Comparison of ENCODE assay signal across 8 cellular contexts in the genomic region with DNA sequence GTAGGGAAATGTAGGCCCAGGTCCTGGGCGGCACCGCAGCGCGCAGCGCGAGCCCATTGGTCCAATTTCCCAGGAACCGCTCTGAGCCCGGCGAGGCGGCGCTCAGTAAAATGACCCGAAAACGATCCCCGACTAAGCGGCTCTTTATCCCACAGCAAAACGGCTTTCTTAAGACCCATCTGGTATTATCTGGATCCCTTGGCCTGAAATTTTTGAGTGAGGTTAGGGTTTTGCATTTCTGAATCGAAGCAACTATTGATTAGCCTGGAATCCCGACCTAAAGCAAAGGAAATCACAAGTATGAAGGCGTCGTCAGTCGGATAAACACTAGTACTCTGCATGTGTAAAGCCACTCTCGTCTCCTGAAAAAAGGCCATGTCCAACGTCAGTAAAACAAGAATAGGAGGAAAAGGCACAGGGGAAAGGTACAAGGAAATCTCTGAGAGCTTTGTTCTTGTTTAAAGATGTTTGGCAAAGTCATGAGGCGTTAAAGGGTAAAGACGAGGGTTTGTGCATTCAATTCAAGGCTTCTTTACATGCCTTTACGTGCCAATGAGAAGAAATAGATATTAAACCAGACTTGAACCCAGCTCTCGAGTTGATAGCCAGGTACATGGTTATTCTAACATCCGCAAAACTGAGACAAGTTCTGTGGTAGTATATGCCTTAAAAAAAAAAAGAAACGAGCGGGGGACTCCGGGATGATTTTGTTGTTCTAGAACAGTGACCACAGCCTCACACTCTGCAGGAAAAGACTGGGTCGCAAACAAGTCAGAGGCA. TPM values are rescaled to one million over a fixed set of nuclear protein-coding genes. Genes with fewer than 3 reads are reported as not detected.
DNase-seq lines count a peak whose midpoint lies in the region; ATAC-seq and TF ChIP-seq lines count a peak whose summit lies in the region.

No MANE protein-coding gene starts in this region.

- TF ChIP-seq EP300 in esophagus muscularis mucosa (IDR thresholded peaks at IDR 0.05) = no peak

- ATAC-seq in activated CD4-positive, alpha-beta T cell treated with anti-CD3 and anti-CD28 coated beads for 36 hours = no peak
- ATAC-seq in RWPE2 (ENCODE audit: low read depth) = peak; percentile 68; the same call in 2 of the 3 replicates
- ATAC-seq in GM21367 (IDR thresholded peaks at IDR 0.05; ENCODE audit: unreplicated experiment) = no peak

- POLR2A ChIA-PET in activated CD4-positive, alpha-beta T cell treated with anti-CD3 and anti-CD28 coated beads for 36 hours (lab: Charles Lee) = interaction anchor here (0.6 to 2.8 kb wide), 13 partner anchors 8 to 1080 kb away, joined by 3 to 68 read pairs (median 4); a partner anchor contains a TSS

- no peak for DNase-seq in activated CD4-positive, alpha-beta T cell treated with anti-CD3 and anti-CD28 coated beads for 36 hours
- DNase-seq in activated CD4-positive, alpha-beta T cell treated with anti-CD3 and anti-CD28 coated beads, Interleukin-2, amount 50 U/mL, for 4 hours = no peak
- no peak for DNase-seq in RWPE2 (ENCODE audit: low spot score)
- no peak for DNase-seq in esophagus muscularis mucosa (ENCODE audit: extremely low spot score)
- no peak for DNase-seq in NCI-H526 treated with DMSO at 0.1 percent for 48 hours (lab: John Stamatoyannopoulos, UW)
- no peak for DNase-seq in kidney tubule cell (ENCODE audit: low spot score)

- H3K36me3 ChIP-seq in RWPE2 (ENCODE audit: low read depth) = peaks cover 60% of the 10 kb centered on the region
- H3K36me3 ChIP-seq in esophagus muscularis mucosa = peaks cover 28 to 56% (median 47%) of the 10 kb centered on the region in 4 donors
- peaks cover 33% of the 10 kb centered on the region for H3K36me3 ChIP-seq in rectal smooth muscle tissue (ENCODE audit: control insufficient read depth, insufficient read depth, low read length)

- peak overlapping the region; percentile 97 for H3K4me3 ChIP-seq in RWPE2 (ENCODE audit: severe bottlenecking)
- peak overlapping the region; percentile 98 to 100 (median 99) for H3K4me3 ChIP-seq in esophagus muscularis mucosa
- H3K4me3 ChIP-seq in rectal smooth muscle tissue (ENCODE audit: low read length) = peak overlapping the region; percentile 81

- peak overlapping the region; percentile 95 for H3K27ac Mint-ChIP-seq in activated CD4-positive, alpha-beta T cell treated with anti-CD3 and anti-CD28 coated beads for 36 hours

- H3K9me3 ChIP-seq in RWPE2 (ENCODE audit: severe bottlenecking) = no peaks in the 10 kb centered on the region
- no peaks in the 10 kb centered on the region for H3K9me3 ChIP-seq in esophagus muscularis mucosa

- CTCF ChIA-PET in activated CD4-positive, alpha-beta T cell treated with anti-CD3 and anti-CD28 coated beads for 36 hours (lab: Charles Lee) = interaction anchor here (0.6 to 6.6 kb wide), 11 partner anchors 16 to 244 kb away, joined by 3 to 210 read pairs (median 5); a partner anchor contains a TSS

- H3K27ac ChIP-seq in RWPE2 (ENCODE audit: poor library complexity, severe bottlenecking) = peak overlapping the region; percentile 91
- peak overlapping the region; percentile 98 to 100 (median 98) for H3K27ac ChIP-seq in esophagus muscularis mucosa (replicated peaks in 1 of 4)
- H3K27ac ChIP-seq in rectal smooth muscle tissue (ENCODE audit: low read depth, low read length) = peak overlapping the region; percentile 99

- intact Hi-C loops in activated CD4-positive, alpha-beta T cell treated with anti-CD3 and anti-CD28 coated beads for 36 hours (cut with DNase I, micrococcal nuclease) = loop anchor here (1.0 to 5.0 kb wide), 17 partner anchors 25 to 1618 kb away; a partner anchor contains a TSS
- intact Hi-C loops in esophagus muscularis mucosa (cut with DNase I) = no loop called here

- H3K36me3 Mint-ChIP-seq in activated CD4-positive, alpha-beta T cell treated with anti-CD3 and anti-CD28 coated beads for 36 hours (ENCODE audit: low read depth) = peaks cover 49% of the 10 kb centered on the region

- WGBS in esophagus muscularis mucosa = 1% methylated on average over 28 of the region's 32 CpGs

- no peaks in the 10 kb centered on the region for H3K27me3 Mint-ChIP-seq in activated CD4-positive, alpha-beta T cell treated with anti-CD3 and anti-CD28 coated beads for 36 hours

- H3K4me1 ChIP-seq in RWPE2 (ENCODE audit: insufficient read depth, poor library complexity, severe bottlenecking) = no peaks in the 10 kb centered on the region
- peaks cover 40 to 76% (median 72%) of the 10 kb centered on the region in 4 donors for H3K4me1 ChIP-seq in esophagus muscularis mucosa
- peaks cover 26% of the 10 kb centered on the region for H3K4me1 ChIP-seq in rectal smooth muscle tissue (ENCODE audit: control insufficient read depth, insufficient read depth, low read length)

- no peak for TF ChIP-seq POLR2A in esophagus muscularis mucosa (IDR thresholded peaks at IDR 0.05; ENCODE audit: low read depth)

- no peak for TF ChIP-seq CTCF in RWPE2 (IDR thresholded peaks at IDR 0.05; ENCODE audit: poor library complexity, severe bottlenecking)
- TF ChIP-seq CTCF in esophagus muscularis mucosa (IDR thresholded peaks at IDR 0.05) = peak in 1 of 3 experiments; percentile 27

- peak overlapping the region; percentile 91 for H3K4me3 Mint-ChIP-seq in activated CD4-positive, alpha-beta T cell treated with anti-CD3 and anti-CD28 coated beads for 36 hours

- H3K9ac ChIP-seq in rectal smooth muscle tissue (ENCODE audit: low read length) = peak overlapping the region; percentile 82

- H3K27me3 ChIP-seq in RWPE2 (ENCODE audit: insufficient read depth, poor library complexity, severe bottlenecking) (no peaks in the 10 kb centered on the region), esophagus muscularis mucosa (no peaks in the 10 kb centered on the region), rectal smooth muscle tissue (ENCODE audit: control insufficient read depth, insufficient read depth, low read length) (no peaks in the 10 kb centered on the region)

- peaks cover 43% of the 10 kb centered on the region for H3K4me1 Mint-ChIP-seq in activated CD4-positive, alpha-beta T cell treated with anti-CD3 and anti-CD28 coated beads for 36 hours

- no peaks in the 10 kb centered on the region for H3K9me3 Mint-ChIP-seq in activated CD4-positive, alpha-beta T cell treated with anti-CD3 and anti-CD28 coated beads for 36 hours (ENCODE audit: low read depth)

RNA-seq across cellular contexts. Expression of a gene that starts 0.6 kb away (rescaled TPM):
- 1,000 to 10,000 TPM in 1 of 2 experiments, 100 to 1,000 TPM in 1; 888 to 1,074 TPM for total RNA-seq in activated CD4-positive, alpha-beta T cell treated with anti-CD3 and anti-CD28 coated beads for 36 hours
- total RNA-seq in esophagus muscularis mucosa = 100 to 1,000 TPM; 610 to 793 (median 738) TPM

RNA-seq across cellular contexts. Expression of a gene that starts 1.7 kb away (rescaled TPM):
- 10 to 100 TPM; 59.2 to 67.8 TPM for total RNA-seq in activated CD4-positive, alpha-beta T cell treated with anti-CD3 and anti-CD28 coated beads for 36 hours
- 10 to 100 TPM; 42.2 to 74.2 (median 58.3) TPM for total RNA-seq in esophagus muscularis mucosa

RNA-seq across cellular contexts. Expression of a gene that starts 14.1 kb away (rescaled TPM):
- 10 to 100 TPM; 20.2 to 23.4 TPM for total RNA-seq in activated CD4-positive, alpha-beta T cell treated with anti-CD3 and anti-CD28 coated beads for 36 hours
- total RNA-seq in esophagus muscularis mucosa = 100 to 1,000 TPM in 1 of 4 donors, 10 to 100 TPM in 3; 71.8 to 111 (median 82.2) TPM

RNA-seq across cellular contexts. Expression of a gene that starts 21.1 kb away (rescaled TPM):
- total RNA-seq in activated CD4-positive, alpha-beta T cell treated with anti-CD3 and anti-CD28 coated beads for 36 hours = 1 to 10 TPM; 1.7 TPM
- total RNA-seq in esophagus muscularis mucosa = 1 to 10 TPM in 3 of 4 donors, under 1 TPM in 1; 0.83 to 2.7 (median 1.5) TPM

RNA-seq across cellular contexts. Expression of a gene that starts 24.8 kb away (rescaled TPM):
- 1 to 10 TPM; 2.9 to 3.0 TPM for total RNA-seq in activated CD4-positive, alpha-beta T cell treated with anti-CD3 and anti-CD28 coated beads for 36 hours
- total RNA-seq in esophagus muscularis mucosa = under 1 TPM; 0.33 to 0.78 (median 0.41) TPM
